ENCODE assay signal across 8 cellular contexts in genomic region chr19:1407662-1408299, GRCh38. TPM values are rescaled to one million over a fixed set of nuclear protein-coding genes. Genes with fewer than 3 reads are reported as not detected.
A peak's percentile ranks its signal among the peaks of the same experiment; 100 is the strongest.
DNase-seq lines count a peak whose midpoint lies in the region; ATAC-seq and TF ChIP-seq lines count a peak whose summit lies in the region.

No MANE protein-coding gene starts in this region.

- H3K4me1 ChIP-seq in fibroblast of lung (ENCODE audit: control insufficient read depth, extremely low read depth, insufficient read depth, low read length) = peaks cover 24% of the 10 kb centered on the region

- ATAC-seq in HG03135 (IDR thresholded peaks at IDR 0.05; ENCODE audit: unreplicated experiment) = peak; percentile 25

- no peaks in the 10 kb centered on the region for H3K27me3 ChIP-seq in fibroblast of lung (ENCODE audit: control insufficient read depth, insufficient read depth, low read length)

- H3K9ac ChIP-seq in fibroblast of lung (ENCODE audit: insufficient read depth, low read length) = peak overlapping the region; percentile 82

- TF ChIP-seq CTCF in fibroblast of lung (conservative IDR thresholded peaks at IDR 0.05 in 1 of 2, IDR thresholded peaks at IDR 0.05 in 1 of 2; ENCODE audit: low read depth in 1 of 2, low read length in 2 of 2) (no peak), retinal pigment epithelial cell (conservative IDR thresholded peaks at IDR 0.05; ENCODE audit: low read depth, low read length) (no peak)

- H2AFZ ChIP-seq in fibroblast of lung (ENCODE audit: low read length) = no peak overlapping the region

- peaks cover 51% of the 10 kb centered on the region for H3K79me2 ChIP-seq in fibroblast of lung (ENCODE audit: control insufficient read depth, insufficient read depth, low read length)

- H3K4me2 ChIP-seq in fibroblast of lung (ENCODE audit: extremely low read depth, insufficient read depth, low read length) = peak overlapping the region; percentile 82

- DNase-seq in NCI-H2171 treated with DMSO at 0.1 percent for 48 hours (lab: John Stamatoyannopoulos, UW) = peak; percentile 52
- no peak for DNase-seq in NCI-H2171 (lab: John Stamatoyannopoulos, UW)
- DNase-seq in activated CD4-positive, alpha-beta T cell treated with anti-CD3 and anti-CD28 coated beads, Interleukin-2, amount 50 U/mL, for 1 hour = peak; percentile 28
- no peak for DNase-seq in fibroblast of lung (ENCODE audit: low read depth in 2 of 2)
- DNase-seq in retinal pigment epithelial cell (ENCODE audit: low read depth) = no peak
- DNase-seq in NCI-H2196 treated with DMSO at 0.1 percent for 48 hours (lab: John Stamatoyannopoulos, UW; ENCODE audit: unreplicated experiment) = no peak
- DNase-seq in DMS79 treated with DMSO at 0.1 percent for 48 hours (lab: John Stamatoyannopoulos, UW) = no peak

- peaks cover 8% of the 10 kb centered on the region for H3K36me3 ChIP-seq in fibroblast of lung (ENCODE audit: control insufficient read depth, insufficient read depth, low read length)

- H3K27ac ChIP-seq in fibroblast of lung (ENCODE audit: insufficient read depth, low read length) = peak overlapping the region; percentile 74

- peaks cover 3% of the 10 kb centered on the region for H4K20me1 ChIP-seq in fibroblast of lung (ENCODE audit: control insufficient read depth, extremely low read depth, insufficient read depth, low read length)

- no peaks in the 10 kb centered on the region for H3K9me3 ChIP-seq in fibroblast of lung (ENCODE audit: control insufficient read depth, insufficient read depth, low read depth, low read length)

- H3K4me3 ChIP-seq in fibroblast of lung (replicated peaks in 1 of 4; ENCODE audit: control extremely low read depth in 1 of 4, insufficient read depth in 1 of 4, low read depth in 3 of 4, low read length in 4 of 4) (peak overlapping the region; percentile 48 to 90 (median 80)), retinal pigment epithelial cell (ENCODE audit: low read length) (peak overlapping the region; percentile 76)

RNA-seq across cellular contexts. Expression of gene DAZAP1, which starts 0.4 kb away (rescaled TPM):
- 34.9 and 49.5 TPM in 2 replicates for total RNA-seq in fibroblast of lung
- polyA plus RNA-seq in fibroblast of lung = 44.6 and 65.4 TPM in 2 replicates
- 69.9 and 94.0 TPM in 2 replicates for polyA plus RNA-seq in fibroblast of lung (2012)
- 72.9 and 84.1 TPM in 2 replicates for polyA minus RNA-seq in fibroblast of lung (ENCODE audit: low replicate concordance)

RNA-seq across cellular contexts. Expression of gene GAMT, which starts 6.4 kb away (rescaled TPM):
- 31.1 and 44.1 TPM in 2 replicates for total RNA-seq in fibroblast of lung
- 20.0 and 32.6 TPM in 2 replicates for polyA plus RNA-seq in fibroblast of lung
- 34.3 and 61.8 TPM in 2 replicates for polyA plus RNA-seq in fibroblast of lung (2012)
- polyA minus RNA-seq in fibroblast of lung (ENCODE audit: low replicate concordance) = 69.4 and 75.2 TPM in 2 replicates

RNA-seq across cellular contexts. Expression of gene NDUFS7, which starts 24.1 kb away (rescaled TPM):
- total RNA-seq in fibroblast of lung = 55.0 and 71.2 TPM in 2 replicates
- 29.6 and 30.3 TPM in 2 replicates for polyA plus RNA-seq in fibroblast of lung
- 62.7 and 110 TPM in 2 replicates for polyA plus RNA-seq in fibroblast of lung (2012)
- 25.0 and 25.6 TPM in 2 replicates for polyA minus RNA-seq in fibroblast of lung (ENCODE audit: low replicate concordance)

RNA-seq across cellular contexts. Expression of gene RPS15, which starts 30.4 kb away (rescaled TPM):
- 369 and 494 TPM in 2 replicates for total RNA-seq in fibroblast of lung
- 878 and 1,038 TPM in 2 replicates for polyA plus RNA-seq in fibroblast of lung
- 1,751 and 2,175 TPM in 2 replicates for polyA plus RNA-seq in fibroblast of lung (2012)
- polyA minus RNA-seq in fibroblast of lung (ENCODE audit: low replicate concordance) = 414 and 480 TPM in 2 replicates

RNA-seq across cellular contexts. Expression of gene APC2, which starts 42.1 kb away (rescaled TPM):
- total RNA-seq in fibroblast of lung = 0.26 and 0.50 TPM in 2 replicates
- 0.01 and 0.02 TPM in 2 replicates for polyA plus RNA-seq in fibroblast of lung
- 0.25 and 0.30 TPM in 2 replicates for polyA plus RNA-seq in fibroblast of lung (2012)
- polyA minus RNA-seq in fibroblast of lung (ENCODE audit: low replicate concordance) = 0.11 TPM in 1 of 2 replicates, not detected in the other

Comparison
In these comparisons a context has a peak if more than half of its experiments do, and no peak if none do; other contexts are left out.
1. DNase-seq: peak in NCI-H2171 treated with DMSO at 0.1 percent for 48 hours (single experiment) and activated CD4-positive, alpha-beta T cell treated with anti-CD3 and anti-CD28 coated beads, Interleukin-2, amount 50 U/mL, for 1 hour (single experiment); none in NCI-H2171 (single experiment), fibroblast of lung (0 of 2), retinal pigment epithelial cell (single experiment), NCI-H2196 treated with DMSO at 0.1 percent for 48 hours (single experiment) and DMS79 treated with DMSO at 0.1 percent for 48 hours (single experiment).